In genomic region chr6:132635906-132636305, GRCh38 we compare ENCODE assay signal across 15 cellular contexts. TPM values are rescaled to one million over a fixed set of nuclear protein-coding genes. Genes with fewer than 3 reads are reported as not detected.
"Had no signal": no experiment of that assay in that cellular context is flagged by ENCODE, and none has a peak within 500 bp of the region (broad histone marks: within the 10 kb centered on the region; RNA-seq: fewer than 3 reads in every experiment).

No MANE protein-coding gene starts in this region.

RNA-seq across cellular contexts. Expression of gene TAAR2, which starts 11.8 kb away (rescaled TPM):
- total RNA-seq: activated B cell treated with CpG ODN at 0.5 μM for 24 hours; activated CD4-positive, alpha-beta memory T cell treated with anti-CD3 and anti-CD28 coated beads for 36 hours; activated CD4-positive, alpha-beta memory T cell treated with anti-CD3 and anti-CD28 coated beads, Interleukin-2, amount 10 ng/mL, durations not matched to agents 7 days and 5 days; activated CD4-positive, alpha-beta T cell treated with anti-CD3 and anti-CD28 coated beads for 36 hours; activated CD4-positive, alpha-beta T cell treated with anti-CD3 and anti-CD28 coated beads, Interleukin-2, amount 10 ng/mL, durations not matched to agents 24 days and 14 days; activated CD4-positive, alpha-beta T cell treated with anti-CD3 and anti-CD28 coated beads, Interleukin-2, amount 10 ng/mL, durations not matched to agents 7 days and 5 days; activated CD8-positive, alpha-beta memory T cell treated with anti-CD3 and anti-CD28 coated beads for 36 hours; activated CD8-positive, alpha-beta memory T cell treated with anti-CD3 and anti-CD28 coated beads, Interleukin-2, amount 10 ng/mL, durations not matched to agents 7 days and 5 days; activated CD8-positive, alpha-beta T cell treated with anti-CD3 and anti-CD28 coated beads for 36 hours; activated CD8-positive, alpha-beta T cell treated with anti-CD3 and anti-CD28 coated beads, Interleukin-2, amount 10 ng/mL, durations not matched to agents 7 days and 5 days; T-cell; T-helper 1 cell treated with Interleukin-12 subunit alpha and Interleukin-12 subunit beta and Interleukin-4 antibody, amounts not matched to agents 30 ng/mL and 1 ng/mL, for 36 hours; T-helper 17 cell; T-helper 2 cell treated with Interferon-gamma antibody and Interleukin-4, amounts not matched to agents 100 ng/mL and 5 ng/mL, for 36 hours; WTC11 had no signal

RNA-seq across cellular contexts. Expression of gene TAAR1, which starts 23.1 kb away (rescaled TPM):
- total RNA-seq: activated B cell treated with CpG ODN at 0.5 μM for 24 hours; activated CD4-positive, alpha-beta memory T cell treated with anti-CD3 and anti-CD28 coated beads for 36 hours; activated CD4-positive, alpha-beta memory T cell treated with anti-CD3 and anti-CD28 coated beads, Interleukin-2, amount 10 ng/mL, durations not matched to agents 7 days and 5 days; activated CD4-positive, alpha-beta T cell treated with anti-CD3 and anti-CD28 coated beads for 36 hours; activated CD4-positive, alpha-beta T cell treated with anti-CD3 and anti-CD28 coated beads, Interleukin-2, amount 10 ng/mL, durations not matched to agents 24 days and 14 days; activated CD4-positive, alpha-beta T cell treated with anti-CD3 and anti-CD28 coated beads, Interleukin-2, amount 10 ng/mL, durations not matched to agents 7 days and 5 days; activated CD8-positive, alpha-beta memory T cell treated with anti-CD3 and anti-CD28 coated beads for 36 hours; activated CD8-positive, alpha-beta memory T cell treated with anti-CD3 and anti-CD28 coated beads, Interleukin-2, amount 10 ng/mL, durations not matched to agents 7 days and 5 days; activated CD8-positive, alpha-beta T cell treated with anti-CD3 and anti-CD28 coated beads for 36 hours; activated CD8-positive, alpha-beta T cell treated with anti-CD3 and anti-CD28 coated beads, Interleukin-2, amount 10 ng/mL, durations not matched to agents 7 days and 5 days; T-cell; T-helper 1 cell treated with Interleukin-12 subunit alpha and Interleukin-12 subunit beta and Interleukin-4 antibody, amounts not matched to agents 30 ng/mL and 1 ng/mL, for 36 hours; T-helper 17 cell; T-helper 2 cell treated with Interferon-gamma antibody and Interleukin-4, amounts not matched to agents 100 ng/mL and 5 ng/mL, for 36 hours; WTC11 had no signal

RNA-seq across cellular contexts. Expression of gene TAAR5, which starts 46.4 kb away (rescaled TPM):
- total RNA-seq: activated B cell treated with CpG ODN at 0.5 μM for 24 hours; activated CD4-positive, alpha-beta memory T cell treated with anti-CD3 and anti-CD28 coated beads for 36 hours; activated CD4-positive, alpha-beta memory T cell treated with anti-CD3 and anti-CD28 coated beads, Interleukin-2, amount 10 ng/mL, durations not matched to agents 7 days and 5 days; activated CD4-positive, alpha-beta T cell treated with anti-CD3 and anti-CD28 coated beads for 36 hours; activated CD4-positive, alpha-beta T cell treated with anti-CD3 and anti-CD28 coated beads, Interleukin-2, amount 10 ng/mL, durations not matched to agents 24 days and 14 days; activated CD4-positive, alpha-beta T cell treated with anti-CD3 and anti-CD28 coated beads, Interleukin-2, amount 10 ng/mL, durations not matched to agents 7 days and 5 days; activated CD8-positive, alpha-beta memory T cell treated with anti-CD3 and anti-CD28 coated beads for 36 hours; activated CD8-positive, alpha-beta memory T cell treated with anti-CD3 and anti-CD28 coated beads, Interleukin-2, amount 10 ng/mL, durations not matched to agents 7 days and 5 days; activated CD8-positive, alpha-beta T cell treated with anti-CD3 and anti-CD28 coated beads for 36 hours; activated CD8-positive, alpha-beta T cell treated with anti-CD3 and anti-CD28 coated beads, Interleukin-2, amount 10 ng/mL, durations not matched to agents 7 days and 5 days; T-cell; T-helper 1 cell treated with Interleukin-12 subunit alpha and Interleukin-12 subunit beta and Interleukin-4 antibody, amounts not matched to agents 30 ng/mL and 1 ng/mL, for 36 hours; T-helper 17 cell; T-helper 2 cell treated with Interferon-gamma antibody and Interleukin-4, amounts not matched to agents 100 ng/mL and 5 ng/mL, for 36 hours; WTC11 had no signal
